8 cellular contexts compared by ENCODE assay signal in the genomic region with DNA sequence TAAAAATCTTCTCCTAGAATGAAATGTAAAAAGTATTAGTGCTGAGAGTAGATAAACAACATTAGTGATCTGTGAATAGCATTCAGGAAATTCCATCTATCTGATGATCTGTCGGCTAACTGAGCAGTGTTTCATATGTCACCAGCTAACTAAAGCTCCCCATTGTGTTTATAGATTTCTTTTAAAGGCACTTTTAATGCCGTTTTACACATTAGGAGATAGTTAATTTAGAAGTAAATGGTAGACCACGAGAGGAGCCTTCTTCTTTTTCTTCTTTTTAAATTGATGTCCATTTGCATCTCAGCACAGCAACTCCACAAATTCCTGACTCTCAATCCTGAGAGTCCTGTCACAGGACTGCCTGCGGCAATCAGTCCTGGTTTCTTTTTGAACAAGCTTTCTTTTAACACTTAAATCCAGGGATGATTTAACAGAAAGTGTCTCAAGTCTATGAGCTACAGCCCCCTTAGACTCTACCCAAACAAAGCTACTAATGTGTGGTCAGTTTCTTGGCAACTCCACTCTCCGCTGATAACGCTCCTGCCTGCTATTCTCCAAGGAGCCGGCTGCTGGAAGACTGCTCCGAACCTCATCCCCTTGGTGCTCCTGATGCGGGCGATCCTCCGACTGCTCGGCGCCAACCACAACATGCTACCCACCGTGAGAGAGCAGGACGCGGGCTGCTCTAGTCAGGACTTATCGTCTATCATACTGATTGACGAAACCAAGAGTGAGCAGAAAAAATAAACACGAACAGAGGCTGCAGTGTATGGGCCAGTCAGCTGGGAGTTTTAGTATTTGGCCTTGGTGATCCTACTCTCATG.
DNase-seq lines count a peak whose midpoint lies in the region; ATAC-seq and TF ChIP-seq lines count a peak whose summit lies in the region.

No MANE protein-coding gene starts in this region.

- DNase-seq in Ammon's horn (ENCODE audit: low spot score): peak; percentile 24
- DNase-seq in SK-MEL-5 (ENCODE audit: low read depth, low spot score): peak; percentile 77
- DNase-seq in glomerular visceral epithelial cell (ENCODE audit: extremely low spot score): peak; percentile 25
- no peak for DNase-seq in omental fat pad (ENCODE audit: low spot score)
- DNase-seq in NCI-H2171 treated with DMSO at 0.1 percent for 48 hours (lab: John Stamatoyannopoulos, UW): no peak
- no peak for DNase-seq in epidermal melanocyte (ENCODE audit: insufficient read length, low spot score)
- no peak for DNase-seq in central memory CD4-positive, alpha-beta T cell
- DNase-seq in RKO (ENCODE audit: low spot score): no peak

- in situ Hi-C loops in SK-MEL-5 (cut with HindIII; ENCODE audit: low pct_unique_long_range_greater_than_20kb, low sequenced_read_pairs): no loop called here

- ATAC-seq in omental fat pad (ENCODE audit: low FRiP score): peak; percentile 28

- no peak for TF ChIP-seq CTCF in omental fat pad (IDR thresholded peaks at IDR 0.05)

Comparison
In these comparisons a context has a peak if more than half of its experiments do, and no peak if none do; other contexts are left out.
1. DNase-seq: peak in Ammon's horn (single experiment), SK-MEL-5 (single experiment) and glomerular visceral epithelial cell (single experiment); none in omental fat pad (single experiment), NCI-H2171 treated with DMSO at 0.1 percent for 48 hours (single experiment), epidermal melanocyte (single experiment), central memory CD4-positive, alpha-beta T cell (single experiment) and RKO (single experiment).